16 cellular contexts compared by ENCODE assay signal in genomic region chr2:85161626-85161960, GRCh38. TPM values are rescaled to one million over a fixed set of nuclear protein-coding genes. Genes with fewer than 3 reads are reported as not detected.
DNase-seq lines count a peak whose midpoint lies in the region; ATAC-seq and TF ChIP-seq lines count a peak whose summit lies in the region.
"Had no signal": no experiment of that assay in that cellular context is flagged by ENCODE, and none has a peak within 500 bp of the region (broad histone marks: within the 10 kb centered on the region; RNA-seq: fewer than 3 reads in every experiment).

No MANE protein-coding gene starts in this region.

- H3K4me1 ChIP-seq in neural progenitor cell (peaks cover 48% of the 10 kb centered on the region), SK-N-SH (ENCODE audit: control insufficient read depth in 1 of 2, insufficient read depth in 2 of 2, low read depth in 1 of 2, low read length in 1 of 2) (peaks cover 0 to 55% of the 10 kb centered on the region in 2 experiments; a peak in 3 of 4 replicates)

- H3F3A ChIP-seq in neural progenitor cell (ENCODE audit: low read depth) (peaks cover 43% of the 10 kb centered on the region), SK-N-SH (replicated peaks; ENCODE audit: insufficient read depth) (no peaks in the 10 kb centered on the region)

- H3K9me2 ChIP-seq in SK-N-SH: no peaks in the 10 kb centered on the region

- H3K9me3 ChIP-seq in neural progenitor cell (ENCODE audit: low read depth) (no peaks in the 10 kb centered on the region), SK-N-SH (no peaks in the 10 kb centered on the region)
- H3K9me3 ChIP-seq: Peyer's patch, stomach had no signal

- intact Hi-C loops in activated naive CD4-positive, alpha-beta T cell treated with anti-CD3 and anti-CD28 coated beads for 36 hours (cut with micrococcal nuclease): no loop called here

- no peak for ATAC-seq in GM18868 (IDR thresholded peaks at IDR 0.05; ENCODE audit: unreplicated experiment)
- ATAC-seq: activated CD8-positive, alpha-beta T cell treated with anti-CD3 and anti-CD28 coated beads, Interleukin-2, amount 10 ng/mL, durations not matched to agents 7 days and 5 days; left lobe of liver had no signal

- H3K4me2 ChIP-seq in neural progenitor cell (peak overlapping the region; percentile 44), SK-N-SH (no peak overlapping the region)

- H3K4me3 Mint-ChIP-seq in chondrocyte (ENCODE audit: unreplicated experiment) (no peak overlapping the region), neural progenitor cell (no peak overlapping the region)
- no peak overlapping the region for H3K4me3 Mint-ChIP-seq in activated naive CD4-positive, alpha-beta T cell treated with anti-CD3 and anti-CD28 coated beads for 36 hours
- H3K4me3 Mint-ChIP-seq: activated CD8-positive, alpha-beta T cell treated with anti-CD3 and anti-CD28 coated beads, Interleukin-2, amount 10 ng/mL, durations not matched to agents 7 days and 5 days; activated T-helper 1 cell treated with anti-CD3 and anti-CD28 coated beads, Interleukin-12 subunit alpha, Interleukin-12 subunit beta, Interleukin-2, Interleukin-4 antibody, amounts not matched to agents 30 ng/mL and 10 ng/mL and 1 ng/mL, durations not matched to agents 14 hours and 24 hours and 36 hours had no signal

- no peaks in the 10 kb centered on the region for H3K9me3 Mint-ChIP-seq in chondrocyte (ENCODE audit: low read depth)
- H3K9me3 Mint-ChIP-seq in neural progenitor cell: no peaks in the 10 kb centered on the region
- H3K9me3 Mint-ChIP-seq in activated naive CD4-positive, alpha-beta T cell treated with anti-CD3 and anti-CD28 coated beads for 36 hours: no peaks in the 10 kb centered on the region
- H3K9me3 Mint-ChIP-seq: activated T-helper 1 cell treated with anti-CD3 and anti-CD28 coated beads, Interleukin-12 subunit alpha, Interleukin-12 subunit beta, Interleukin-2, Interleukin-4 antibody, amounts not matched to agents 30 ng/mL and 10 ng/mL and 1 ng/mL, durations not matched to agents 14 hours and 24 hours and 36 hours had no signal

- H3K36me3 Mint-ChIP-seq in chondrocyte (ENCODE audit: low read depth) (no peaks in the 10 kb centered on the region), neural progenitor cell (peaks cover 7% of the 10 kb centered on the region)
- no peaks in the 10 kb centered on the region for H3K36me3 Mint-ChIP-seq in activated naive CD4-positive, alpha-beta T cell treated with anti-CD3 and anti-CD28 coated beads for 36 hours (ENCODE audit: low read depth)

- no peaks in the 10 kb centered on the region for H3K36me3 ChIP-seq in neural progenitor cell
- H3K36me3 ChIP-seq in SK-N-SH (replicated peaks in 1 of 2; ENCODE audit: control insufficient read depth in 1 of 2, insufficient read depth in 2 of 2, low read length in 1 of 2): no peaks in the 10 kb centered on the region
- H3K36me3 ChIP-seq: Peyer's patch, stomach had no signal

- H3K4me3 ChIP-seq in neural progenitor cell (no peak overlapping the region), SK-N-SH (ENCODE audit: low read depth in 2 of 2, low read length in 1 of 2) (no peak overlapping the region)
- H3K4me3 ChIP-seq: Peyer's patch, stomach had no signal

- POLR2A ChIA-PET in SK-N-SH (lab: Yijun Ruan, JAX): no interaction called here

- TF ChIP-seq CTCF in chondrocyte (IDR thresholded peaks at IDR 0.05): no peak
- no peak for TF ChIP-seq CTCF in neural progenitor cell (IDR thresholded peaks at IDR 0.05)
- TF ChIP-seq CTCF in SK-N-SH (IDR thresholded peaks at IDR 0.05): no peak

- peak overlapping the region; percentile 82 for H3K27ac Mint-ChIP-seq in chondrocyte (ENCODE audit: unreplicated experiment)
- H3K27ac Mint-ChIP-seq in neural progenitor cell: no peak overlapping the region
- no peak overlapping the region for H3K27ac Mint-ChIP-seq in activated naive CD4-positive, alpha-beta T cell treated with anti-CD3 and anti-CD28 coated beads for 36 hours
- H3K27ac Mint-ChIP-seq: activated CD8-positive, alpha-beta T cell treated with anti-CD3 and anti-CD28 coated beads, Interleukin-2, amount 10 ng/mL, durations not matched to agents 7 days and 5 days; activated T-helper 1 cell treated with anti-CD3 and anti-CD28 coated beads, Interleukin-12 subunit alpha, Interleukin-12 subunit beta, Interleukin-2, Interleukin-4 antibody, amounts not matched to agents 30 ng/mL and 10 ng/mL and 1 ng/mL, durations not matched to agents 14 hours and 24 hours and 36 hours had no signal

- no peak overlapping the region for H3K9ac ChIP-seq in neural progenitor cell
- H3K9ac ChIP-seq in SK-N-SH: no peak overlapping the region

- no peaks in the 10 kb centered on the region for H3K27me3 Mint-ChIP-seq in chondrocyte (ENCODE audit: low read depth)
- H3K27me3 Mint-ChIP-seq in neural progenitor cell (ENCODE audit: insufficient read depth, low read depth): peaks cover 6% of the 10 kb centered on the region
- H3K27me3 Mint-ChIP-seq in activated naive CD4-positive, alpha-beta T cell treated with anti-CD3 and anti-CD28 coated beads for 36 hours (ENCODE audit: low read depth): peaks cover 3% of the 10 kb centered on the region

- peaks cover 64% of the 10 kb centered on the region for H3K4me1 Mint-ChIP-seq in chondrocyte (ENCODE audit: low read depth)
- H3K4me1 Mint-ChIP-seq in neural progenitor cell: peaks cover 55% of the 10 kb centered on the region
- H3K4me1 Mint-ChIP-seq in activated naive CD4-positive, alpha-beta T cell treated with anti-CD3 and anti-CD28 coated beads for 36 hours (ENCODE audit: low read depth): no peaks in the 10 kb centered on the region

- DNase-seq in EH (ENCODE audit: low read depth): peak; percentile 60
- DNase-seq in M059J (ENCODE audit: low read depth): peak; percentile 76
- DNase-seq in chondrocyte (ENCODE audit: low spot score): no peak
- DNase-seq in neural progenitor cell (ENCODE audit: low spot score): no peak
- DNase-seq in effector CD8-positive, alpha-beta T cell (lab: John Stamatoyannopoulos, UW): no peak
- no peak for DNase-seq in activated naive CD4-positive, alpha-beta T cell treated with anti-CD3 and anti-CD28 coated beads for 36 hours
- DNase-seq in SK-N-SH: no peak
- DNase-seq: activated CD8-positive, alpha-beta T cell treated with anti-CD3 and anti-CD28 coated beads, Interleukin-2, amount 10 ng/mL, durations not matched to agents 7 days and 5 days; MV-4-11; NCI-H748 treated with DMSO at 0.1 percent for 48 hours; stomach had no signal

- TF ChIP-seq RAD21 in SK-N-SH (IDR thresholded peaks at IDR 0.05; ENCODE audit: low read length): no peak

- no peak for TF ChIP-seq EP300 in SK-N-SH (IDR thresholded peaks at IDR 0.05; ENCODE audit: borderline replicate concordance in 1 of 2, low read depth in 1 of 2, low read length in 1 of 2)

- no peak overlapping the region for H3K27ac ChIP-seq in neural progenitor cell
- H3K27ac ChIP-seq in SK-N-SH (ENCODE audit: low read depth in 2 of 2, low read length in 1 of 2): no peak overlapping the region
- H3K27ac ChIP-seq: Peyer's patch, VCaP had no signal

- CTCF ChIA-PET in activated naive CD4-positive, alpha-beta T cell treated with anti-CD3 and anti-CD28 coated beads for 36 hours (lab: Charles Lee): interaction anchor here (0.6 to 0.7 kb wide), 2 partner anchors 19 to 124 kb away, joined by 3 to 5 read pairs; no protein-coding TSS in a partner anchor
- CTCF ChIA-PET in SK-N-SH (lab: Yijun Ruan, JAX): interaction anchor here (0.8 to 5.3 kb wide), 10 partner anchors 10 to 236 kb away, joined by 3 to 41 read pairs (median 5); partner anchors contain the start of gene TCF7L1

- no peaks in the 10 kb centered on the region for H3K27me3 ChIP-seq in neural progenitor cell
- H3K27me3 ChIP-seq in SK-N-SH (ENCODE audit: insufficient read depth): no peaks in the 10 kb centered on the region
- H3K27me3 ChIP-seq: Peyer's patch, stomach had no signal

- WGBS in SK-N-SH (ENCODE audit: low lambda C conversion rate): 86% methylated on average over 5 of the region's 5 CpGs

- H4K20me1 ChIP-seq in neural progenitor cell (ENCODE audit: low read depth) (peaks cover 62% of the 10 kb centered on the region), SK-N-SH (ENCODE audit: insufficient read depth) (peaks cover 13% of the 10 kb centered on the region; the same call in 1 of the 2 replicates)

- H2AFZ ChIP-seq in neural progenitor cell (replicated peaks) (no peak overlapping the region), SK-N-SH (ENCODE audit: low read depth) (no peak overlapping the region)

- H3K79me2 ChIP-seq in neural progenitor cell (ENCODE audit: low read depth) (peaks cover 89% of the 10 kb centered on the region), SK-N-SH (ENCODE audit: insufficient read depth) (peaks cover 7% of the 10 kb centered on the region)

TF ChIP-seq in SK-N-SH, 30 proteins besides CTCF, POLR2A, EP300 and RAD21 (continues in another document):
- TF ChIP-seq REST (IDR thresholded peaks at IDR 0.05; ENCODE audit: low read depth, low read length): no peak

RNA-seq across cellular contexts. Expression of gene TCF7L1, which starts 28.4 kb away (rescaled TPM):
- 0.05 TPM in 1 of 2 replicates, not detected in the other for total RNA-seq in M059J (2014; rRNA removed; shearing (Covaris generic))
- total RNA-seq in chondrocyte: 18.9 to 35.0 TPM (median 34.1 TPM) in 3 replicates
- total RNA-seq in neural progenitor cell (ENCODE audit: low replicate concordance): 1.0 and 3.7 TPM in 2 replicates
- under 1 TPM in 1 of 2 experiments, not detected in 1; 0.07 TPM for total RNA-seq in activated naive CD4-positive, alpha-beta T cell treated with anti-CD3 and anti-CD28 coated beads for 36 hours
- 1.6 and 3.7 TPM in 2 replicates for polyA plus RNA-seq in SK-N-SH (2012; rRNA removed)
- 3.1 and 3.3 TPM in 2 replicates for polyA plus RNA-seq in SK-N-SH (2012; cell fraction: cytosol; rRNA removed)
- 9.0 and 11.0 TPM in 2 replicates for polyA plus RNA-seq in SK-N-SH (2012; cell fraction: nucleus; rRNA removed)
- total RNA-seq: activated CD8-positive, alpha-beta T cell treated with anti-CD3 and anti-CD28 coated beads, Interleukin-2, amount 10 ng/mL, durations not matched to agents 7 days and 5 days; activated T-helper 1 cell treated with anti-CD3 and anti-CD28 coated beads, Interleukin-12 subunit alpha, Interleukin-12 subunit beta, Interleukin-2, Interleukin-4 antibody, amounts not matched to agents 30 ng/mL and 10 ng/mL and 1 ng/mL, durations not matched to agents 14 hours and 24 hours and 36 hours had no signal

Comparison
In these comparisons a context has a peak if more than half of its experiments do, and no peak if none do; other contexts are left out.
1. DNase-seq: peak in EH (single experiment) and M059J (single experiment); none in chondrocyte (single experiment), neural progenitor cell (single experiment), effector CD8-positive, alpha-beta T cell (single experiment), activated naive CD4-positive, alpha-beta T cell treated with anti-CD3 and anti-CD28 coated beads for 36 hours (single experiment) and SK-N-SH (single experiment).